ENCODE assay signal across 8 cellular contexts in the genomic region with DNA sequence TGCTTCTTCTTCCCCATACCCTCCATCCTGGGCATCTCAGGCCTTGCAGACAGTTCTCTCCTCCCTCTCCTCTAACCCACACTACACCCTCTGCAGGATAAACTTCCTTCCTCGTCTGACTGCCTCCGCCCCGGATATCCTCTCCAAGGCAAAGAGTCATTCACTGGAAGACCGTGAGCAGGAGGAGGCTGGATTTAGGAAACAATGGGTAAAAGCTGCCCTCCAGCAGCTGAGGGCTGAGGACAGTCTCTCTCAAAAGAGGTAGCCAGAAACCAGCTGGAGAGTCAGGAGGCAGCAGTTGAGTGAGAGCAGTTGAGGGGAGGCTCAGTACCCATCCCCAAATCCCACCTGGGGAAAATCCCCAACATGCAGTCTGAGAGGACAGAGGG. TPM values are rescaled to one million over a fixed set of nuclear protein-coding genes. Genes with fewer than 3 reads are reported as not detected.
DNase-seq lines count a peak whose midpoint lies in the region; ATAC-seq and TF ChIP-seq lines count a peak whose summit lies in the region.

No MANE protein-coding gene starts in this region.

- peaks cover 70% of the 10 kb centered on the region for H3K4me1 ChIP-seq in suprapubic skin

- peak overlapping the region; percentile 90 for H3K4me3 Mint-ChIP-seq in activated naive CD8-positive, alpha-beta T cell treated with anti-CD3 and anti-CD28 coated beads, Interleukin-2, amount 50 U/mL, for 24 hours

- no peak for TF ChIP-seq POLR2A in suprapubic skin (IDR thresholded peaks at IDR 0.05)

- TF ChIP-seq EP300 in suprapubic skin (IDR thresholded peaks at IDR 0.05), result no peak

- peak overlapping the region; percentile 79 for H3K4me3 ChIP-seq in suprapubic skin

- peaks cover 30% of the 10 kb centered on the region for H3K4me1 Mint-ChIP-seq in activated naive CD8-positive, alpha-beta T cell treated with anti-CD3 and anti-CD28 coated beads, Interleukin-2, amount 50 U/mL, for 24 hours

- no peak for TF ChIP-seq CTCF in suprapubic skin (IDR thresholded peaks at IDR 0.05)

- 6% methylated on average over 4 of the region's 4 CpGs for WGBS in suprapubic skin

- no peaks in the 10 kb centered on the region for H3K27me3 ChIP-seq in suprapubic skin

- peak overlapping the region; percentile 91 for H3K27ac ChIP-seq in suprapubic skin

- intact Hi-C loops in head of caudate nucleus (cut with DNase I), result no loop called here

- no peak overlapping the region for H3K27ac Mint-ChIP-seq in activated naive CD8-positive, alpha-beta T cell treated with anti-CD3 and anti-CD28 coated beads, Interleukin-2, amount 50 U/mL, for 24 hours

- no peaks in the 10 kb centered on the region for H3K9me3 Mint-ChIP-seq in activated naive CD8-positive, alpha-beta T cell treated with anti-CD3 and anti-CD28 coated beads, Interleukin-2, amount 50 U/mL, for 24 hours

- H3K27me3 Mint-ChIP-seq in activated naive CD8-positive, alpha-beta T cell treated with anti-CD3 and anti-CD28 coated beads, Interleukin-2, amount 50 U/mL, for 24 hours, result no peaks in the 10 kb centered on the region

- no peaks in the 10 kb centered on the region for H3K36me3 ChIP-seq in suprapubic skin

- no peak for ATAC-seq in activated naive CD8-positive, alpha-beta T cell treated with anti-CD3 and anti-CD28 coated beads, Interleukin-2, amount 50 U/mL, for 24 hours
- ATAC-seq in HG03139 (IDR thresholded peaks at IDR 0.05; ENCODE audit: unreplicated experiment), result no peak

- H3K36me3 Mint-ChIP-seq in activated naive CD8-positive, alpha-beta T cell treated with anti-CD3 and anti-CD28 coated beads, Interleukin-2, amount 50 U/mL, for 24 hours (ENCODE audit: low read depth), result no peaks in the 10 kb centered on the region

- peak; percentile 91 for DNase-seq in DMS153 (lab: John Stamatoyannopoulos, UW)
- DNase-seq in LHCN-M2 (ENCODE audit: low read depth), result peak; percentile 63
- DNase-seq in activated naive CD8-positive, alpha-beta T cell treated with anti-CD3 and anti-CD28 coated beads, Interleukin-2, amount 50 U/mL, for 24 hours, result no peak
- DNase-seq in iris pigment epithelial cell (ENCODE audit: low read depth), result peak; percentile 66
- no peak for DNase-seq in suprapubic skin (ENCODE audit: low spot score in 2 of 2)
- DNase-seq in head of caudate nucleus, result no peak
- no peak for DNase-seq in OCI-M1 (lab: John Stamatoyannopoulos, UW)

- H3K9me3 ChIP-seq in suprapubic skin, result no peaks in the 10 kb centered on the region

RNA-seq across cellular contexts. Expression of a gene that starts 1.4 kb away (rescaled TPM):
- total RNA-seq in LHCN-M2 (2014; rRNA removed) (336 and 492 TPM in 2 replicates), suprapubic skin (100 to 1,000 TPM; 379 to 436 (median 414) TPM)
- 491 TPM for polyA plus RNA-seq in LHCN-M2 (2012)

RNA-seq across cellular contexts. Expression of a gene that starts 33.4 kb away (rescaled TPM):
- total RNA-seq in LHCN-M2 (2014; rRNA removed) (34.7 and 35.0 TPM in 2 replicates), suprapubic skin (10 to 100 TPM; 17.4 to 36.9 (median 25.5) TPM)
- 27.1 TPM for polyA plus RNA-seq in LHCN-M2 (2012)

RNA-seq across cellular contexts. Expression of a gene that starts 36.5 kb away (rescaled TPM):
- total RNA-seq in LHCN-M2 (2014; rRNA removed) (74.8 and 126 TPM in 2 replicates), suprapubic skin (10 to 100 TPM; 31.5 to 61.1 (median 44.5) TPM)
- 124 TPM for polyA plus RNA-seq in LHCN-M2 (2012)

Comparison
In these comparisons a context has a peak if more than half of its experiments do, and no peak if none do; other contexts are left out.
1. DNase-seq: peak in DMS153 (single experiment), LHCN-M2 (single experiment) and iris pigment epithelial cell (single experiment); none in activated naive CD8-positive, alpha-beta T cell treated with anti-CD3 and anti-CD28 coated beads, Interleukin-2, amount 50 U/mL, for 24 hours (single experiment), suprapubic skin (0 of 2), head of caudate nucleus (0 of 42) and OCI-M1 (single experiment).